In genomic region chr2:171965238-171965637, GRCh38 we compare ENCODE assay signal across 17 cellular contexts.
"Had no signal": no experiment of that assay in that cellular context is flagged by ENCODE, and none has a peak within 500 bp of the region (broad histone marks: within the 10 kb centered on the region; RNA-seq: fewer than 3 reads in every experiment).

No MANE protein-coding gene starts in this region.

- H3K4me1 ChIP-seq: SJCRH30 had no signal

- H3K27me3 ChIP-seq: SJCRH30 had no signal

- FAIRE-seq: HepG2 had no signal

- H3K4me3 ChIP-seq: SJCRH30 had no signal

- H3K4me2 ChIP-seq: KMS-11 had no signal

- DNase-seq: IMR-90; Kasumi-1; MM.1S; NCI-H1105; NCI-H1694; NCI-H187 treated with DMSO at 0.1 percent for 48 hours; NCI-H2029 treated with DMSO at 0.1 percent for 48 hours; NCI-H2171 treated with DMSO at 0.1 percent for 48 hours; NCI-H345; NCI-H446 treated with DMSO at 0.1 percent for 48 hours; NCI-H526; NK-92 treated with Interleukin-12 subunit alpha and Interleukin-12 subunit beta, amount 100 ng/mL, for 24 hours; PC-3; SHP77 treated with DMSO at 0.1 percent for 48 hours; SJCRH30 had no signal

- H3K9ac ChIP-seq: KMS-11 had no signal

- H3K27ac ChIP-seq: KMS-11, SJCRH30 had no signal

- H3K9me3 ChIP-seq: SJCRH30 had no signal
